4 cellular contexts compared by ENCODE assay signal in the genomic region with DNA sequence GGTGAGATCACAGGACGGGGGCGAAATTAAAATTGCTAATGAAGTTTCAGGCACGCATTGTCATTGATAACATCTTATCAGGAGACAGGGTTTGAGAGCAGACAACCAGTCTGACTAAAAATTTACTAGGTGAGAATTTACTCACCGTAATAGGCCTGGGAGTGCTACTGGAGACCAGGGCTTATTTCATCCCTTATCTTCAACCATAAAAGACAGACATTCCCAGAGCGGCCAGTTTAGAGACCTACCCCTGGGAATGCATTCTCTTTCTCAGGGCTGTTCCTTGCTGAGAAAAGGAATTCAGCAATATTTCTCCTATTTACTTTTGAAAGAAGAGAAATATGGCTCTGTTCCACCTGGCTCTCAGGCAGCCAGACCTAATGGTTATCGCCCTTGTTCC.
TF ChIP-seq lines count a peak whose summit lies in the region.

No MANE protein-coding gene starts in this region.

TF ChIP-seq in GM23338, 12 proteins besides CTCF, POLR2A, EP300 and RAD21:
- TF ChIP-seq ZNF114 (CRISPR knock-in tag; IDR thresholded peaks at IDR 0.05): 0 out of 2 replicates have a peak, but pooled peaks have one; percentile 63

TF ChIP-seq in HEK293, 187 proteins besides CTCF, POLR2A, EP300 and RAD21:
- TF ChIP-seq, protein P1, sequence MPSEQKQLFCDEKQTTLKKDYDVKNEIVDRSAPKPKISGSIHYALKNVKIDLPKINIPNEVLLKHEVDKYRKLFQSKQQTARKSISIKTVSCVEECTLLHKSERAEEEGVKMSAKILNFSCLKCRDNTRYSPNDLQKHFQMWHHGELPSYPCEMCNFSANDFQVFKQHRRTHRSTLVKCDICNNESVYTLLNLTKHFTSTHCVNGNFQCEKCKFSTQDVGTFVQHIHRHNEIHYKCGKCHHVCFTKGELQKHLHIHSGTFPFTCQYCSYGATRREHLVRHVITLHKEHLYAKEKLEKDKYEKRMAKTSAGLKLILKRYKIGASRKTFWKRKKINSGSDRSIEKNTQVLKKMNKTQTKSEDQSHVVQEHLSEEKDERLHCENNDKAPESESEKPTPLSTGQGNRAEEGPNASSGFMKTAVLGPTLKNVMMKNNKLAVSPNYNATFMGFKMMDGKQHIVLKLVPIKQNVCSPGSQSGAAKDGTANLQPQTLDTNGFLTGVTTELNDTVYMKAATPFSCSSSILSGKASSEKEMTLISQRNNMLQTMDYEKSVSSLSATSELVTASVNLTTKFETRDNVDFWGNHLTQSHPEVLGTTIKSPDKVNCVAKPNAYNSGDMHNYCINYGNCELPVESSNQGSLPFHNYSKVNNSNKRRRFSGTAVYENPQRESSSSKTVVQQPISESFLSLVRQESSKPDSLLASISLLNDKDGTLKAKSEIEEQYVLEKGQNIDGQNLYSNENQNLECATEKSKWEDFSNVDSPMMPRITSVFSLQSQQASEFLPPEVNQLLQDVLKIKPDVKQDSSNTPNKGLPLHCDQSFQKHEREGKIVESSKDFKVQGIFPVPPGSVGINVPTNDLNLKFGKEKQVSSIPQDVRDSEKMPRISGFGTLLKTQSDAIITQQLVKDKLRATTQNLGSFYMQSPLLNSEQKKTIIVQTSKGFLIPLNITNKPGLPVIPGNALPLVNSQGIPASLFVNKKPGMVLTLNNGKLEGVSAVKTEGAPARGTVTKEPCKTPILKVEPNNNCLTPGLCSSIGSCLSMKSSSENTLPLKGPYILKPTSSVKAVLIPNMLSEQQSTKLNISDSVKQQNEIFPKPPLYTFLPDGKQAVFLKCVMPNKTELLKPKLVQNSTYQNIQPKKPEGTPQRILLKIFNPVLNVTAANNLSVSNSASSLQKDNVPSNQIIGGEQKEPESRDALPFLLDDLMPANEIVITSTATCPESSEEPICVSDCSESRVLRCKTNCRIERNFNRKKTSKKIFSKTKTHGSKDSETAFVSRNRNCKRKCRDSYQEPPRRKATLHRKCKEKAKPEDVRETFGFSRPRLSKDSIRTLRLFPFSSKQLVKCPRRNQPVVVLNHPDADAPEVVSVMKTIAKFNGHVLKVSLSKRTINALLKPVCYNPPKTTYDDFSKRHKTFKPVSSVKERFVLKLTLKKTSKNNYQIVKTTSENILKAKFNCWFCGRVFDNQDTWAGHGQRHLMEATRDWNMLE (tag by site-specific recombination; conservative IDR thresholded peaks at IDR 0.05; ENCODE audit: low read depth): peak; percentile 26; the same call in 1 of the 2 replicates
- TF ChIP-seq, protein P2, sequence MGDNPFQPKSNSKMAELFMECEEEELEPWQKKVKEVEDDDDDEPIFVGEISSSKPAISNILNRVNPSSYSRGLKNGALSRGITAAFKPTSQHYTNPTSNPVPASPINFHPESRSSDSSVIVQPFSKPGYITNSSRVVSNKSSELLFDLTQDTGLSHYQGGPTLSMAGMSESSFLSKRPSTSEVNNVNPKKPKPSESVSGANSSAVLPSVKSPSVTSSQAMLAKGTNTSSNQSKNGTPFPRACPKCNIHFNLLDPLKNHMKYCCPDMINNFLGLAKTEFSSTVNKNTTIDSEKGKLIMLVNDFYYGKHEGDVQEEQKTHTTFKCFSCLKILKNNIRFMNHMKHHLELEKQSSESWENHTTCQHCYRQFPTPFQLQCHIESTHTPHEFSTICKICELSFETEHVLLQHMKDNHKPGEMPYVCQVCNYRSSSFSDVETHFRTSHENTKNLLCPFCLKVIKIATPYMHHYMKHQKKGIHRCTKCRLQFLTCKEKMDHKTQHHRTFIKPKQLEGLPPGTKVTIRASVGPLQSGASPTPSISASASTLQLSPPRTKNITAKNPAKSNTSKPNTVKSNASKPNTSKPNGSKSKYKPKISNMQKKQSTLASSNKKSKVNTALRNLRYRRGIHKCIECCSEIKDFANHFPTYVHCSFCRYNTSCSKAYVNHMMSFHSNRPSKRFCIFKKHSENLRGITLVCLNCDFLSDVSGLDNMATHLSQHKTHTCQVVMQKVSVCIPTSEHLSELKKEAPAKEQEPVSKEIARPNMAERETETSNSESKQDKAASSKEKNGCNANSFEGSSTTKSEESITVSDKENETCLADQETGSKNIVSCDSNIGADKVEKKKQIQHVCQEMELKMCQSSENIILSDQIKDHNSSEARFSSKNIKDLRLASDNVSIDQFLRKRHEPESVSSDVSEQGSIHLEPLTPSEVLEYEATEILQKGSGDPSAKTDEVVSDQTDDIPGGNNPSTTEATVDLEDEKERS (tag by site-specific recombination; IDR thresholded peaks at IDR 0.05): peak; percentile 57; the same call in 1 of the 2 replicates
- TF ChIP-seq ZNF510 (tag by site-specific recombination; IDR thresholded peaks at IDR 0.05; ENCODE audit: insufficient replicate concordance) (peak; percentile 14), SETDB1 (IDR thresholded peaks at IDR 0.05; ENCODE audit: insufficient read length, low read length) (peak; percentile 65), ZNF626 (tag by site-specific recombination; IDR thresholded peaks at IDR 0.05) (0 out of 2 replicates have a peak, but pooled peaks have one; percentile 61)

TF ChIP-seq in K562, 482 proteins besides CTCF, POLR2A, EP300 and RAD21:
- 0 out of 2 replicates have a peak, but pooled peaks have one; percentile 22 for TF ChIP-seq RB1 (IDR thresholded peaks at IDR 0.05; ENCODE audit: low read depth)
- peak in 1 of 2 experiments; percentile 87; a peak in 2 of 3 replicates for TF ChIP-seq CBX3 (IDR thresholded peaks at IDR 0.05; ENCODE audit: borderline replicate concordance in 1 of 2, low read length in 2 of 2)
- TF ChIP-seq TRIM28 (IDR thresholded peaks at IDR 0.05): peak; percentile 76
- peak; percentile 85; the same call in 1 of the 2 replicates for TF ChIP-seq CBX5 (IDR thresholded peaks at IDR 0.05; ENCODE audit: borderline replicate concordance, low read depth)
- TF ChIP-seq, protein P3, sequence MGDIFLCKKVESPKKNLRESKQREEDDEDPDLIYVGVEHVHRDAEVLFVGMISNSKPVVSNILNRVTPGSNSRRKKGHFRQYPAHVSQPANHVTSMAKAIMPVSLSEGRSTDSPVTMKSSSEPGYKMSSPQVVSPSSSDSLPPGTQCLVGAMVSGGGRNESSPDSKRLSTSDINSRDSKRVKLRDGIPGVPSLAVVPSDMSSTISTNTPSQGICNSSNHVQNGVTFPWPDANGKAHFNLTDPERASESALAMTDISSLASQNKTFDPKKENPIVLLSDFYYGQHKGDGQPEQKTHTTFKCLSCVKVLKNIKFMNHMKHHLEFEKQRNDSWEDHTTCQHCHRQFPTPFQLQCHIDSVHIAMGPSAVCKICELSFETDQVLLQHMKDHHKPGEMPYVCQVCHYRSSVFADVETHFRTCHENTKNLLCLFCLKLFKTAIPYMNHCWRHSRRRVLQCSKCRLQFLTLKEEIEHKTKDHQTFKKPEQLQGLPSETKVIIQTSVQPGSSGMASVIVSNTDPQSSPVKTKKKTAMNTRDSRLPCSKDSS (IDR thresholded peaks at IDR 0.05; ENCODE audit: low read depth, partially characterized antibody): peak; percentile 52

TF ChIP-seq in HepG2, 621 proteins besides CTCF, POLR2A, EP300 and RAD21:
- peak; percentile 50; the same call in 1 of the 2 replicates for TF ChIP-seq SETDB1 (CRISPR knock-in tag; IDR thresholded peaks at IDR 0.05; ENCODE audit: borderline replicate concordance)
